In the genomic region with DNA sequence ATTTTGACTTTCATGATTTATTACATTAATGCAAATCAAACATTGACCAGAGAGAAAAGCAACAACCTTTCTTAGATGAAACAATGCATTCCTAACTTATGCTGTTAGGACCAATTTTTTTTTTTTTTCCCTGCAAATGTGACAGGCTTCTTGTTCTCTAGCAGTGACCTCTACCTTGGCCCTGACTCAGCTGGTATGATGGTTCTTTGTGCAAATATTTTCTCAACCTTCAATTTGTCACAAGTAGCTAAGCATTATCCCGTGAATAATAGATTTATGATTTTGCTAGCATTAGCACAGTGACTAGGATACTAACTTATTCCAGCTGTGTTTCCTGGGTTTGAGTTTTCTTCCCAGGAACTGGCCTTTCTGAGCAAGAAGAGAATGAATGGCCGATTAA, we compare ENCODE assay signal across 11 cellular contexts.
DNase-seq lines count a peak whose midpoint lies in the region; ATAC-seq and TF ChIP-seq lines count a peak whose summit lies in the region.
"Had no signal": no experiment of that assay in that cellular context is flagged by ENCODE, and none has a peak within 500 bp of the region (broad histone marks: within the 10 kb centered on the region; RNA-seq: fewer than 3 reads in every experiment).

No MANE protein-coding gene starts in this region.

- H3K4me3 ChIP-seq in LNCaP clone FGC (ENCODE audit: low read depth, low read length): no peak overlapping the region
- H3K4me3 ChIP-seq in astrocyte of the spinal cord (ENCODE audit: low read depth, low read length): no peak overlapping the region
- no peak overlapping the region for H3K4me3 ChIP-seq in Peyer's patch

- TF ChIP-seq POLR2A in Peyer's patch (IDR thresholded peaks at IDR 0.05): no peak

- in situ Hi-C loops in ACHN (cut with HindIII; ENCODE audit: low pct_ligation_motif_present, low pct_unique_long_range_greater_than_20kb, low sequenced_read_pairs): no loop called here
- in situ Hi-C loops in astrocyte of the spinal cord (cut with HindIII; ENCODE audit: low sequenced_read_pairs): no loop called here

- TF ChIP-seq CTCF in LNCaP clone FGC (IDR thresholded peaks at IDR 0.05; ENCODE audit: control insufficient read depth, extremely low read depth, insufficient read depth) (no peak), astrocyte of the spinal cord (IDR thresholded peaks at IDR 0.05; ENCODE audit: low read depth, low read length) (no peak), Peyer's patch (IDR thresholded peaks at IDR 0.05) (no peak)

- no peaks in the 10 kb centered on the region for H3K27me3 ChIP-seq in Peyer's patch

- peak; percentile 82 for DNase-seq in ACHN
- peak; percentile 1 for DNase-seq in LNCaP clone FGC (ENCODE audit: low read depth)
- DNase-seq in astrocyte of the spinal cord (ENCODE audit: low read depth, low spot score): peak; percentile 67
- DNase-seq in left kidney (ENCODE audit: low read depth, low spot score): peak; percentile 35
- DNase-seq in Peyer's patch: no peak
- no peak for DNase-seq in HuH-7.5 (ENCODE audit: low spot score)
- DNase-seq: DMS153; NCI-H1092; stimulated activated CD4-positive, alpha-beta T cell treated with anti-CD3 and anti-CD28 coated beads, Interleukin-12 subunit alpha, Interleukin-12 subunit beta, amount 100 ng/mL, for 4 hours had no signal

- ATAC-seq in HG03521 (IDR thresholded peaks at IDR 0.05; ENCODE audit: unreplicated experiment): no peak
- ATAC-seq in GM18517 (IDR thresholded peaks at IDR 0.05; ENCODE audit: unreplicated experiment): no peak

- H3K36me3 ChIP-seq in Peyer's patch: no peaks in the 10 kb centered on the region

- no peaks in the 10 kb centered on the region for H3K4me1 ChIP-seq in Peyer's patch

- H3K27ac ChIP-seq in Peyer's patch: no peak overlapping the region

- H3K9me3 ChIP-seq in Peyer's patch: no peaks in the 10 kb centered on the region

Comparison
In these comparisons a context has a peak if more than half of its experiments do, and no peak if none do; other contexts are left out.
1. DNase-seq: peak in ACHN (single experiment), LNCaP clone FGC (single experiment), astrocyte of the spinal cord (single experiment) and left kidney (single experiment); none in Peyer's patch (0 of 3) and HuH-7.5 (single experiment).